31 cellular contexts compared by ENCODE assay signal in the genomic region with DNA sequence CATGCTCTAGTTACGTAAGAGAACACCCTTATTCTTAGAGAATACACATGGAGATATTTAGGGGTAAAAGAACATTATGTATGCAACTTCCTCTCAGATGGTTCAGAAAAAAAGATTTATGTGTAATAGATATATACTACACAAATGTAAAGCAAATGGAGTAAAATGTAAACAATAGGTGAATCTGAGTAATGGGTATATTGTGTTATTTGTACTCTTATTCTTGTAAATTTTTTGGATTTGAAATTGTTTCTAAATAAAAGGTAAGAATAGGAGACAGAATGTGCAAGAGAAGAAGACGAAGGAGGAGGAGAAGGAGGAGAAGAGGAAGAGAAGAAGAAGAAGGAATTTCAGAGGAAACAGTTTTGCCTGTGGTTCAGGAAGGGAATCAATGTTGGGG.
"Had no signal": no experiment of that assay in that cellular context is flagged by ENCODE, and none has a peak within 500 bp of the region (broad histone marks: within the 10 kb centered on the region; RNA-seq: fewer than 3 reads in every experiment).

No MANE protein-coding gene starts in this region.

- H3K36me3 Mint-ChIP-seq: natural killer cell; stimulated activated memory B cell treated with anti-CD40 and anti-IgM and Interleukin-4, amounts not matched to agents 10 μg/mL and 1 μg/mL and 100 μg/mL, for 72 hours had no signal

- H3K27me3 Mint-ChIP-seq: progenitor cell of endocrine pancreas; stimulated activated memory B cell treated with anti-CD40 and anti-IgM and Interleukin-4, amounts not matched to agents 10 μg/mL and 1 μg/mL and 100 μg/mL, for 72 hours; stimulated activated naive CD8-positive, alpha-beta T cell treated with anti-CD3 and anti-CD28 coated beads, Interleukin-15, amount 100 ng/mL, for 72 hours; type B pancreatic cell had no signal

- H3K27ac Mint-ChIP-seq: natural killer cell; nephron; neural progenitor cell; progenitor cell of endocrine pancreas; stimulated activated memory B cell treated with anti-CD40 and anti-IgM and Interleukin-4, amounts not matched to agents 10 μg/mL and 1 μg/mL and 100 μg/mL, for 72 hours; type B pancreatic cell had no signal

- H3K9ac ChIP-seq: neural progenitor cell, parathyroid adenoma had no signal

- H3K9me3 ChIP-seq: ovary, psoas muscle, spleen, suprapubic skin, testis, tibial artery, transverse colon, upper lobe of right lung, uterus had no signal

- H3K4me1 Mint-ChIP-seq: natural killer cell; stimulated activated memory B cell treated with anti-CD40 and anti-IgM and Interleukin-4, amounts not matched to agents 10 μg/mL and 1 μg/mL and 100 μg/mL, for 72 hours; stimulated activated naive CD8-positive, alpha-beta T cell treated with anti-CD3 and anti-CD28 coated beads, Interleukin-15, amount 100 ng/mL, for 72 hours had no signal

- H2AFZ ChIP-seq: neural progenitor cell, parathyroid adenoma had no signal

- H3K9me3 Mint-ChIP-seq: natural killer cell; nephron; neural progenitor cell; stimulated activated memory B cell treated with anti-CD40 and anti-IgM and Interleukin-4, amounts not matched to agents 10 μg/mL and 1 μg/mL and 100 μg/mL, for 72 hours; stimulated activated naive CD8-positive, alpha-beta T cell treated with anti-CD3 and anti-CD28 coated beads, Interleukin-15, amount 100 ng/mL, for 72 hours; type B pancreatic cell had no signal

- H3K4me2 ChIP-seq: neural progenitor cell, smooth muscle cell had no signal

- H3K27me3 ChIP-seq: neural progenitor cell, ovary, spleen, suprapubic skin, testis, tibial artery, transverse colon, upper lobe of right lung, uterus had no signal

- H3K4me3 ChIP-seq: neural progenitor cell, ovary, psoas muscle, skin epidermis, smooth muscle cell, spleen, suprapubic skin, testis, tibial artery, transverse colon, upper lobe of right lung, uterus had no signal

- ATAC-seq: natural killer cell; psoas muscle; right cardiac atrium; sciatic nerve; stimulated activated memory B cell treated with anti-CD40 and anti-IgM and Interleukin-4, amounts not matched to agents 10 μg/mL and 1 μg/mL and 100 μg/mL, for 72 hours; stimulated activated naive CD8-positive, alpha-beta T cell treated with anti-CD3 and anti-CD28 coated beads, Interleukin-15, amount 100 ng/mL, for 72 hours; stimulated activated naive CD8-positive, alpha-beta T cell treated with anti-CD3 and anti-CD28 coated beads, Interleukin-15, Interleukin-2, amounts not matched to agents 100 U/mL and 50 U/mL, for 24 hours; upper lobe of right lung had no signal

- DNase-seq: natural killer cell; occipital lobe; ovary; posterior cingulate gyrus; psoas muscle; right cardiac atrium; spleen; stimulated activated CD4-positive, alpha-beta T cell treated with anti-CD3 and anti-CD28 coated beads, Interleukin-12 subunit alpha, Interleukin-12 subunit beta, amount 100 ng/mL, for 4 hours; stimulated activated CD4-positive, alpha-beta T cell treated with anti-CD3 and anti-CD28 coated beads, Interleukin-1b, Interleukin-23, amount 100 ng/mL, for 48 hours; stimulated activated CD4-positive, alpha-beta T cell treated with anti-CD3 and anti-CD28 coated beads, Interleukin-4, amount 100 ng/mL, for 1 hour; stimulated activated CD4-positive, alpha-beta T cell treated with anti-CD3 and anti-CD28 coated beads, Interleukin-4, amount 100 ng/mL, for 4 hours; stimulated activated CD8-positive, alpha-beta memory T cell treated with anti-CD3 and anti-CD28 coated beads, Interleukin-4, amount 100 ng/mL, for 48 hours; stimulated activated naive CD4-positive, alpha-beta T cell; stimulated activated naive CD8-positive, alpha-beta T cell treated with anti-CD3 and anti-CD28 coated beads, Interleukin-15, amount 100 ng/mL, for 72 hours; stimulated activated naive CD8-positive, alpha-beta T cell treated with anti-CD3 and anti-CD28 coated beads, Interleukin-15, Interleukin-2, amounts not matched to agents 100 U/mL and 50 U/mL, for 24 hours; substantia nigra; testis; tibial artery; transverse colon; upper lobe of right lung; uterus had no signal

- H3K4me1 ChIP-seq: neural progenitor cell, parathyroid adenoma, psoas muscle, spleen, suprapubic skin, testis, upper lobe of right lung, uterus had no signal

- H3K27ac ChIP-seq: neural progenitor cell, ovary, parathyroid adenoma, psoas muscle, skin epidermis, spleen, suprapubic skin, testis, tibial artery, transverse colon, upper lobe of right lung, uterus had no signal

- H3K4me3 Mint-ChIP-seq: natural killer cell; nephron; neural progenitor cell; stimulated activated memory B cell treated with anti-CD40 and anti-IgM and Interleukin-4, amounts not matched to agents 10 μg/mL and 1 μg/mL and 100 μg/mL, for 72 hours; stimulated activated naive CD8-positive, alpha-beta T cell treated with anti-CD3 and anti-CD28 coated beads, Interleukin-15, amount 100 ng/mL, for 72 hours; type B pancreatic cell had no signal

- H3K36me3 ChIP-seq: neural progenitor cell, ovary, spleen, suprapubic skin, tibial artery, transverse colon, upper lobe of right lung, uterus had no signal
